ENCODE assay signal across 9 cellular contexts in the genomic region with DNA sequence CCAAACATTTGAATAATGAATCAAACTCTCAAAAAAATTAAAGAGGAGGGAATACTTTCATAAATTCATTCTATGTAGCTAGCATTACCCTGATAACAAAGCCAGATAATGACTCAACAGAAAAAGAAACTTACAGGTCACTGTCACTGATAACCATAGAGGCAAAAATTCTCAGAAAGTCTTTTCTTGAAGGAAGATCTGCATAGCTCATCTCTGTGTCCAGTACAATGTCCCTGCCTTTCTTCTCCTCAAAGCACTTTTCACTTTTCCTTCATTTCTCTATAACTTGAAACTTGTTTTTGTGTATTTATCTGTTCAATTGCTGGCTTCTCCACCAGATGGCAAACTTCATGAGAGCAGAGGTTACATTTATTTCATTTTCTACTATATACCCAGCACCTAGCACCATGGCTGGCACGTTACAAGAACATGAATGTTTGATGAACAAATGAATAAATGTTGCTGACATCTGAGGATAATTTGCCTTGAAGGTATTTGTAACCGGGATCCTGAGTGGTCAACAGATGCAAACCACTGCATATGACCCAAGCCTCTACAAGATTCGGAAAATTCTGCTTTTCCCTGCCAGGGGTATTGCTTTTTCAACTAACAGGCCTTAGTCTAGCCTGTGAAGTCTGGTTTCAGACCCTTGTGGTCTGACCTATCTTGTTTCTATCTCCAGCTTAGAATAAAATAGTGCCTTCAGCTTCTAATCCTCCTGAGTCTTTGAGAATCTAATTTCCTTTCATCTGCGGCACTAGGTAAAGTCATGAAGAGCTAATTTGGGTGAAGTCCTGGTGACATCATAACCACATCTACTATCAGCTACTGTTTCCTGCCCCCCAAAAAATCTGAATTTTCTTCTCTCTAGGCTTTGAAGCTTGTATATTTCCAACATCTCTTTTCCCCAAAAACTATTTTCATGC. TPM values are rescaled to one million over a fixed set of nuclear protein-coding genes. Genes with fewer than 3 reads are reported as not detected.
DNase-seq lines count a peak whose midpoint lies in the region; ATAC-seq and TF ChIP-seq lines count a peak whose summit lies in the region.
"Had no signal": no experiment of that assay in that cellular context is flagged by ENCODE, and none has a peak within 500 bp of the region (broad histone marks: within the 10 kb centered on the region; RNA-seq: fewer than 3 reads in every experiment).

No MANE protein-coding gene starts in this region.

- POLR2A ChIA-PET in naive thymus-derived CD8-positive, alpha-beta T cell (lab: Charles Lee), result interaction anchor here (1.4 to 2.7 kb wide), 5 partner anchors 11 to 77 kb away, joined by 4 to 39 read pairs (median 11); no protein-coding TSS in a partner anchor

- H3K27ac Mint-ChIP-seq in naive thymus-derived CD8-positive, alpha-beta T cell, result peak overlapping the region; percentile 74 to 96 (median 91)

- H3K9me3 Mint-ChIP-seq in naive thymus-derived CD8-positive, alpha-beta T cell, result no peaks in the 10 kb centered on the region

- peaks cover 19 to 54% (median 45%) of the 10 kb centered on the region in 4 donors for H3K4me1 Mint-ChIP-seq in naive thymus-derived CD8-positive, alpha-beta T cell

- no peak overlapping the region for H3K4me3 ChIP-seq in cardiac fibroblast (replicated peaks in 1 of 2; ENCODE audit: low read depth in 2 of 2, low read length in 2 of 2)
- H3K4me3 ChIP-seq: pancreas had no signal

- H3K36me3 Mint-ChIP-seq in naive thymus-derived CD8-positive, alpha-beta T cell, result no peaks in the 10 kb centered on the region

- H3K4me3 Mint-ChIP-seq in naive thymus-derived CD8-positive, alpha-beta T cell, result peak overlapping the region; percentile 9 to 59 (median 49)

- peak; percentile 65 for TF ChIP-seq CTCF in cardiac fibroblast (IDR thresholded peaks at IDR 0.05; ENCODE audit: low read depth, low read length)
- no peak for TF ChIP-seq CTCF in GM13976 (IDR thresholded peaks at IDR 0.05; ENCODE audit: borderline replicate concordance, control extremely low read depth, extremely low read depth, insufficient read depth, missing control alignments)

- H3K27me3 Mint-ChIP-seq in naive thymus-derived CD8-positive, alpha-beta T cell, result no peaks in the 10 kb centered on the region

- DNase-seq in AG08396 (ENCODE audit: low spot score) (peak; percentile 21), SW 1271 (lab: John Stamatoyannopoulos, UW) (peak; percentile 2 to 73), cardiac fibroblast (ENCODE audit: low read depth in 2 of 2) (peak; percentile 59 to 66), NCI-H2196 (lab: John Stamatoyannopoulos, UW; ENCODE audit: unreplicated experiment) (no peak), GM13976 (ENCODE audit: low spot score) (no peak)
- DNase-seq in naive thymus-derived CD8-positive, alpha-beta T cell, result peak in 9 of 10 donors; percentile 3 to 73 (median 48)
- DNase-seq: pancreas had no signal

- ATAC-seq in GM18498 (IDR thresholded peaks at IDR 0.05; ENCODE audit: unreplicated experiment) (peak; percentile 58), HG03135 (IDR thresholded peaks at IDR 0.05; ENCODE audit: unreplicated experiment) (peak; percentile 50)
- peak; percentile 90 to 93 for ATAC-seq in naive thymus-derived CD8-positive, alpha-beta T cell

- in situ Hi-C loops in GM13976 (cut with MboI; ENCODE audit: low sequenced_read_pairs, unreplicated experiment), result no loop called here

RNA-seq across cellular contexts. Expression of a gene that starts 52.5 kb away (rescaled TPM):
- total RNA-seq in naive thymus-derived CD8-positive, alpha-beta T cell, result 10 to 100 TPM; 19.3 to 21.9 TPM
- polyA plus RNA-seq in naive thymus-derived CD8-positive, alpha-beta T cell, result 10 to 100 TPM; 11.4 to 22.1 (median 11.5) TPM

Comparison
In these comparisons a context has a peak if more than half of its experiments do, and no peak if none do; other contexts are left out.
1. DNase-seq: peak in AG08396 (single experiment), SW 1271 (2 of 2), cardiac fibroblast (2 of 2) and naive thymus-derived CD8-positive, alpha-beta T cell (9 of 10); none in NCI-H2196 (single experiment) and GM13976 (single experiment).
2. Peak in every context shown above with its lines, with median percentiles within 50 percentile points of each other: ATAC-seq.